ENCODE assay signal across 1 cellular context in genomic region chr13:112182251-112182650, GRCh38.
TF ChIP-seq lines count a peak whose summit lies in the region.

No MANE protein-coding gene starts in this region.

TF ChIP-seq in IMR-90, 13 proteins besides CTCF, POLR2A, EP300 and RAD21 (continued from another document):
- TF ChIP-seq MAZ (IDR thresholded peaks at IDR 0.05; ENCODE audit: borderline replicate concordance, low read depth, low read length) (no peak), ELK1 (IDR thresholded peaks at IDR 0.05; ENCODE audit: borderline replicate concordance, low read depth, low read length) (no peak), FOS (IDR thresholded peaks at IDR 0.05; ENCODE audit: low read depth, low read length) (no peak), MAFK (IDR thresholded peaks at IDR 0.05; ENCODE audit: low read depth, low read length) (no peak), MXI1 (IDR thresholded peaks at IDR 0.05; ENCODE audit: borderline replicate concordance, low read depth, low read length) (no peak), BHLHE40 (IDR thresholded peaks at IDR 0.05; ENCODE audit: low read depth, low read length) (no peak), CHD1 (IDR thresholded peaks at IDR 0.05; ENCODE audit: low read depth, low read length) (no peak), SMC3 (IDR thresholded peaks at IDR 0.05; ENCODE audit: low read depth, low read length) (no peak), USF2 (IDR thresholded peaks at IDR 0.05; ENCODE audit: low read depth, low read length) (no peak), CEBPB (IDR thresholded peaks at IDR 0.05; ENCODE audit: low read depth, low read length) (no peak), NFE2L2 (IDR thresholded peaks at IDR 0.05; ENCODE audit: low read depth, low read length) (no peak), RFX5 (IDR thresholded peaks at IDR 0.05; ENCODE audit: low read depth, low read length) (no peak)
